In the genomic region with DNA sequence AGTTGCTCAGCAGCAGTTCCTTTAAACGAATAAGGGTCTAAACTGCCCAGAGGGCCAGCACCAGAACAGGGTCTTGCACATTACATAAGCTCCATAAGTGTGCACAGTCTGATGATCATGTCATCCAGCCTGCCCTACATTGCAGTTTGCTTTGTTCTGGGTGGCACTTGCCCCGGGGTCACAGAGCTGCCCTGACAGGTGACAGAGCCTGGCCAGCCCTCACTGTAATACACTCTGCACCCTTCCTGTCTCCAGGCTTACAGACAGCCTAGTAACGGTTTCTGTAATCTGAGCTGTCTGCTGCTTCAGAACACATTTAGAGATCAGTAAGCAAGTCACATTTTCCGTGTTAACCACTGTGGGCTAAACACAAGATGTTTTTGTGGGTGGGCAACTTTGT, we compare ENCODE assay signal across 13 cellular contexts.
DNase-seq lines count a peak whose midpoint lies in the region; ATAC-seq, FAIRE-seq and TF ChIP-seq lines count a peak whose summit lies in the region.
"Had no signal": no experiment of that assay in that cellular context is flagged by ENCODE, and none has a peak within 500 bp of the region (broad histone marks: within the 10 kb centered on the region; RNA-seq: fewer than 3 reads in every experiment).

No MANE protein-coding gene starts in this region.

- H3K27me3 ChIP-seq in HepG2 (ENCODE audit: control insufficient read depth in 1 of 2, insufficient read depth in 2 of 2, low read length in 2 of 2), result no peaks in the 10 kb centered on the region
- H3K27me3 ChIP-seq: upper lobe of left lung had no signal

- H3K9me3 ChIP-seq in HepG2 (ENCODE audit: low read length), result no peaks in the 10 kb centered on the region
- H3K9me3 ChIP-seq: upper lobe of left lung had no signal

- no peaks in the 10 kb centered on the region for H3K27me3 Mint-ChIP-seq in WTC11 (ENCODE audit: low read depth)
- H3K27me3 Mint-ChIP-seq: CD4-positive, alpha-beta memory T cell; dendritic cell treated with granulocyte-macrophage colony-stimulating factor and Interleukin-4, amounts not matched to agents 40 ng/mL and 50 ng/mL, for 4 days had no signal

- no peak for TF ChIP-seq POLR2A in HepG2 (IDR thresholded peaks at IDR 0.05; ENCODE audit: insufficient read depth in 1 of 2, low read depth in 2 of 2, low read length in 2 of 2)

- H3K27ac ChIP-seq in HepG2 (ENCODE audit: extremely low read length, insufficient read depth, low read length), result peak overlapping the region; percentile 11
- H3K27ac ChIP-seq: upper lobe of left lung had no signal

- 0 out of 2 replicates have a peak overlapping the region, but pooled peaks have one; percentile 3 for H3K4me2 ChIP-seq in HepG2 (ENCODE audit: low read depth, low read length)

- H3K9ac ChIP-seq in HepG2 (ENCODE audit: insufficient read depth, low read depth, low read length), result no peak overlapping the region

- no peak overlapping the region for H2AFZ ChIP-seq in HepG2 (ENCODE audit: low read length)

- no peak for TF ChIP-seq RAD21 in HepG2 (CRISPR knock-in tag; IDR thresholded peaks at IDR 0.05)

- no peaks in the 10 kb centered on the region for H3K36me3 ChIP-seq in HepG2 (replicated peaks in 1 of 2; ENCODE audit: control insufficient read depth in 1 of 2, insufficient read depth in 2 of 2, low read length in 2 of 2)
- H3K36me3 ChIP-seq: upper lobe of left lung had no signal

- 21% methylated on average over 4 of the region's 4 CpGs for WGBS in HepG2 (ENCODE audit: low lambda C conversion rate)

- TF ChIP-seq CTCF in AG10803 (conservative IDR thresholded peaks at IDR 0.05; ENCODE audit: low read length) (no peak), WTC11 (IDR thresholded peaks at IDR 0.05) (no peak), HepG2 (CRISPR knock-in tag; IDR thresholded peaks at IDR 0.05) (no peak)

- in situ Hi-C loops in HepG2 (cut with HindIII; ENCODE audit: extremely low pct_ligation_motif_present, low pct_unique_long_range_greater_than_20kb), result no loop called here

- ATAC-seq in WTC11 (peak; percentile 64; the same call in 1 of the 2 replicates), HepG2 (peak; percentile 100)

- intact Hi-C loops in HepG2 (cut with micrococcal nuclease; ENCODE audit: unreplicated experiment) (loop anchor here (2.0 kb wide), 1 partner anchor 30 kb away; no protein-coding TSS in a partner anchor), posterior vena cava (cut with DNase I) (no loop called here)

- POLR2A ChIA-PET in WTC11 (lab: Charles Lee) (no interaction called here), HepG2 (lab: Yijun Ruan, JAX) (no interaction called here)

- peaks cover 12% of the 10 kb centered on the region for H3K4me1 Mint-ChIP-seq in WTC11

- no peaks in the 10 kb centered on the region for H3K79me2 ChIP-seq in HepG2 (ENCODE audit: insufficient read depth, low read length)

- peaks cover 34% of the 10 kb centered on the region for H3K4me1 ChIP-seq in HepG2 (ENCODE audit: insufficient read depth, low read length)
- H3K4me1 ChIP-seq: upper lobe of left lung had no signal

- CTCF ChIA-PET in WTC11 (lab: Charles Lee), result interaction anchor here (0.7 to 1.9 kb wide), 5 partner anchors 13 to 299 kb away, joined by 3 to 4 read pairs (median 4); no protein-coding TSS in a partner anchor
- CTCF ChIA-PET in HepG2 (lab: Yijun Ruan, JAX; ENCODE audit: low intra/inter-chr PET ratio, low total read pairs), result no interaction called here

- DNase-seq in AG10803 (ENCODE audit: low read depth), result peak; percentile 2
- DNase-seq in Jurkat, Clone E6-1 (ENCODE audit: low read depth, low spot score), result peak; percentile 45
- no peak for DNase-seq in WTC11 (ENCODE audit: low spot score)
- DNase-seq in HepG2 (ENCODE audit: low spot score), result peak; percentile 54
- DNase-seq in posterior vena cava (ENCODE audit: low spot score), result no peak
- DNase-seq in amniotic stem cell (lab: John Stamatoyannopoulos, UW), result no peak
- DNase-seq in ecto neural progenitor cell (ENCODE audit: low spot score), result no peak
- no peak for DNase-seq in stimulated activated CD4-positive, alpha-beta T cell treated with anti-CD3 and anti-CD28 coated beads, Interleukin-1b, Interleukin-23, amount 100 ng/mL, for 48 hours
- DNase-seq: CD4-positive, alpha-beta memory T cell; NCI-H1048; upper lobe of left lung had no signal

- no TSS peak for BruUV-seq in HepG2 (replicated peaks; lab: Mats Ljungman, UMichigan)

- H3K4me3 ChIP-seq in AG10803 (ENCODE audit: low read length) (no peak overlapping the region), HepG2 (replicated peaks in 1 of 3; ENCODE audit: insufficient read depth in 1 of 3, low read depth in 2 of 3, low read length in 3 of 3) (no peak overlapping the region)
- H3K4me3 ChIP-seq in Jurkat, Clone E6-1 (ENCODE audit: low read length), result no peak overlapping the region
- H3K4me3 ChIP-seq: upper lobe of left lung had no signal

- H3K4me3 Mint-ChIP-seq in WTC11, result no peak overlapping the region
- H3K4me3 Mint-ChIP-seq: CD4-positive, alpha-beta memory T cell; dendritic cell treated with granulocyte-macrophage colony-stimulating factor and Interleukin-4, amounts not matched to agents 40 ng/mL and 50 ng/mL, for 4 days had no signal

- H4K20me1 ChIP-seq in HepG2 (ENCODE audit: insufficient read depth, low read length), result no peaks in the 10 kb centered on the region

- H3K27ac Mint-ChIP-seq in WTC11, result no peak overlapping the region
- H3K27ac Mint-ChIP-seq: dendritic cell treated with granulocyte-macrophage colony-stimulating factor and Interleukin-4, amounts not matched to agents 40 ng/mL and 50 ng/mL, for 4 days had no signal

- H3K9me3 Mint-ChIP-seq in WTC11, result peaks cover 7% of the 10 kb centered on the region

- FAIRE-seq in HepG2 (lab: Jason Lieb, UNC), result peak; percentile 68
- FAIRE-seq: H1 had no signal

- TF ChIP-seq EP300 in HepG2 (IDR thresholded peaks at IDR 0.05; ENCODE audit: low read depth in 2 of 2, low read length in 2 of 2) (no peak), HepG2 (CRISPR knock-in tag; IDR thresholded peaks at IDR 0.05; ENCODE audit: borderline replicate concordance) (no peak)

- H3K36me3 Mint-ChIP-seq in WTC11, result peaks cover 2% of the 10 kb centered on the region; the same call in 1 of the 2 replicates

TF ChIP-seq in WTC11, 78 proteins besides CTCF, POLR2A, EP300 and RAD21 (continues in another document):
- TF ChIP-seq, protein P1, sequence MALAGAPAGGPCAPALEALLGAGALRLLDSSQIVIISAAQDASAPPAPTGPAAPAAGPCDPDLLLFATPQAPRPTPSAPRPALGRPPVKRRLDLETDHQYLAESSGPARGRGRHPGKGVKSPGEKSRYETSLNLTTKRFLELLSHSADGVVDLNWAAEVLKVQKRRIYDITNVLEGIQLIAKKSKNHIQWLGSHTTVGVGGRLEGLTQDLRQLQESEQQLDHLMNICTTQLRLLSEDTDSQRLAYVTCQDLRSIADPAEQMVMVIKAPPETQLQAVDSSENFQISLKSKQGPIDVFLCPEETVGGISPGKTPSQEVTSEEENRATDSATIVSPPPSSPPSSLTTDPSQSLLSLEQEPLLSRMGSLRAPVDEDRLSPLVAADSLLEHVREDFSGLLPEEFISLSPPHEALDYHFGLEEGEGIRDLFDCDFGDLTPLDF (CRISPR knock-in tag; IDR thresholded peaks at IDR 0.05), result no peak
- TF ChIP-seq RORB (CRISPR knock-in tag; IDR thresholded peaks at IDR 0.05), result no peak

TF ChIP-seq in HepG2, 621 proteins besides CTCF, POLR2A, EP300 and RAD21 (continues in another document):
- peak; percentile 53 for TF ChIP-seq HNF4A (CRISPR knock-in tag; IDR thresholded peaks at IDR 0.05)
- TF ChIP-seq SKI (IDR thresholded peaks at IDR 0.05; ENCODE audit: partially characterized antibody), result peak; percentile 41
- no peak for TF ChIP-seq RBM39 (IDR thresholded peaks at IDR 0.05; ENCODE audit: low read depth, low read length, poor library complexity, severe bottlenecking)
- TF ChIP-seq RXRB (CRISPR knock-in tag; IDR thresholded peaks at IDR 0.05; ENCODE audit: borderline replicate concordance), result peak; percentile 12; the same call in 1 of the 2 replicates
- TF ChIP-seq MED8 (CRISPR knock-in tag; IDR thresholded peaks at IDR 0.05; ENCODE audit: insufficient replicate concordance), result no peak
- TF ChIP-seq HIC2 (CRISPR knock-in tag; IDR thresholded peaks at IDR 0.05; ENCODE audit: low read depth), result peak; percentile 71; the same call in 1 of the 2 replicates
- TF ChIP-seq ZKSCAN5 (CRISPR knock-in tag; IDR thresholded peaks at IDR 0.05), result no peak
- TF ChIP-seq SALL1 (CRISPR knock-in tag; IDR thresholded peaks at IDR 0.05), result peak; percentile 64; the same call in 1 of the 2 replicates
- peak; percentile 67; the same call in 1 of the 2 replicates for TF ChIP-seq SIX4 (CRISPR knock-in tag; IDR thresholded peaks at IDR 0.05)
- TF ChIP-seq ZNF292 (CRISPR knock-in tag; IDR thresholded peaks at IDR 0.05; ENCODE audit: borderline replicate concordance, low read depth), result peak; percentile 94; the same call in 1 of the 2 replicates
- peak; percentile 20 for TF ChIP-seq XRCC5 (optimal IDR thresholded peaks at IDR 0.05; ENCODE audit: low read length)

Comparison
In these comparisons a context has a peak if more than half of its experiments do, and no peak if none do; other contexts are left out.
1. DNase-seq: peak in AG10803 (single experiment), Jurkat, Clone E6-1 (single experiment) and HepG2 (single experiment); none in WTC11 (single experiment), posterior vena cava (single experiment), amniotic stem cell (single experiment), ecto neural progenitor cell (single experiment) and stimulated activated CD4-positive, alpha-beta T cell treated with anti-CD3 and anti-CD28 coated beads, Interleukin-1b, Interleukin-23, amount 100 ng/mL, for 48 hours (single experiment).